8 cellular contexts compared by ENCODE assay signal in genomic region chr2:37377187-37377532, GRCh38. TPM values are rescaled to one million over a fixed set of nuclear protein-coding genes. Genes with fewer than 3 reads are reported as not detected.
DNase-seq lines count a peak whose midpoint lies in the region; ATAC-seq and TF ChIP-seq lines count a peak whose summit lies in the region.

No MANE protein-coding gene starts in this region.

- H3K27me3 ChIP-seq in breast epithelium (no peaks in the 10 kb centered on the region), suprapubic skin (no peaks in the 10 kb centered on the region)

- no peak for TF ChIP-seq EP300 in suprapubic skin (IDR thresholded peaks at IDR 0.05)

- peak overlapping the region in 2 of 3 donors; percentile 25 to 53 for H3K4me3 ChIP-seq in breast epithelium
- peak overlapping the region; percentile 24 for H3K4me3 ChIP-seq in suprapubic skin

- ATAC-seq in HG03571 (IDR thresholded peaks at IDR 0.05; ENCODE audit: unreplicated experiment), result peak; percentile 30

- peak; percentile 34 for DNase-seq in activated naive CD4-positive, alpha-beta T cell treated with Interleukin-2 at 50 U/mL for 16 hours
- DNase-seq in activated naive CD4-positive, alpha-beta T cell (lab: John Stamatoyannopoulos, UW), result no peak
- DNase-seq in breast epithelium (ENCODE audit: low spot score in 2 of 2), result peak in 1 of 2 donors; percentile 40
- no peak for DNase-seq in suprapubic skin (ENCODE audit: low spot score in 2 of 2)
- no peak for DNase-seq in NCI-H187 treated with DMSO at 0.1 percent for 48 hours (lab: John Stamatoyannopoulos, UW)
- DNase-seq in NCI-H2171 treated with DMSO at 0.1 percent for 48 hours (lab: John Stamatoyannopoulos, UW), result no peak
- no peak for DNase-seq in cerebellar nuclear complex (lab: John Stamatoyannopoulos, UW)

- no peak for TF ChIP-seq CTCF in breast epithelium (IDR thresholded peaks at IDR 0.05)
- TF ChIP-seq CTCF in suprapubic skin (IDR thresholded peaks at IDR 0.05), result no peak

- peak overlapping the region; percentile 70 to 75 for H3K27ac ChIP-seq in breast epithelium
- H3K27ac ChIP-seq in suprapubic skin, result peak overlapping the region; percentile 84

- no peak for TF ChIP-seq POLR2A in breast epithelium (IDR thresholded peaks at IDR 0.05)
- no peak for TF ChIP-seq POLR2A in suprapubic skin (IDR thresholded peaks at IDR 0.05)

- H3K9me3 ChIP-seq in breast epithelium (no peaks in the 10 kb centered on the region), suprapubic skin (no peaks in the 10 kb centered on the region)

- 19% methylated on average over 3 of the region's 3 CpGs for WGBS in suprapubic skin

- H3K4me1 ChIP-seq in breast epithelium (no peaks in the 10 kb centered on the region), suprapubic skin (peaks cover 31% of the 10 kb centered on the region)

- intact Hi-C loops in breast epithelium (cut with DNase I; ENCODE audit: low total_unique reads), result no loop called here

- no peaks in the 10 kb centered on the region for H3K36me3 ChIP-seq in breast epithelium
- H3K36me3 ChIP-seq in suprapubic skin, result no peaks in the 10 kb centered on the region

RNA-seq across cellular contexts. Expression of gene QPCT, which starts 32.7 kb away (rescaled TPM):
- 10 to 100 TPM in 1 of 3 donors, 1 to 10 TPM in 2; 3.7 to 12.5 (median 5.2) TPM for total RNA-seq in breast epithelium
- total RNA-seq in suprapubic skin, result 10 to 100 TPM; 20.7 to 75.5 (median 47.6) TPM

RNA-seq across cellular contexts. Expression of gene PRKD3, which starts 52.5 kb away (rescaled TPM):
- total RNA-seq in breast epithelium, result 10 to 100 TPM; 46.5 to 57.4 (median 56.2) TPM
- total RNA-seq in suprapubic skin, result 10 to 100 TPM; 20.8 to 50.0 (median 34.3) TPM
